ENCODE assay signal across 16 cellular contexts in genomic region chr10:44954962-44955361, GRCh38. TPM values are rescaled to one million over a fixed set of nuclear protein-coding genes. Genes with fewer than 3 reads are reported as not detected.
"Had no signal": no experiment of that assay in that cellular context is flagged by ENCODE, and none has a peak within 500 bp of the region (broad histone marks: within the 10 kb centered on the region; RNA-seq: fewer than 3 reads in every experiment).

No MANE protein-coding gene starts in this region.

- H3K27me3 Mint-ChIP-seq: activated CD4-positive, alpha-beta T cell treated with anti-CD3 and anti-CD28 coated beads, Interleukin-2, amount 10 ng/mL, durations not matched to agents 24 days and 14 days; activated CD8-positive, alpha-beta T cell treated with anti-CD3 and anti-CD28 coated beads for 36 hours; stimulated activated naive CD8-positive, alpha-beta T cell treated with anti-CD3 and anti-CD28 coated beads, Interleukin-15, Interleukin-2, amounts not matched to agents 100 ng/mL and 50 ng/mL, for 24 hours had no signal

- H3K27ac Mint-ChIP-seq: activated CD4-positive, alpha-beta T cell treated with anti-CD3 and anti-CD28 coated beads, Interleukin-2, amount 10 ng/mL, durations not matched to agents 24 days and 14 days; activated CD8-positive, alpha-beta T cell treated with anti-CD3 and anti-CD28 coated beads for 36 hours; activated naive CD4-positive, alpha-beta T cell treated with anti-CD3 and anti-CD28 coated beads for 36 hours; stimulated activated naive CD8-positive, alpha-beta T cell treated with anti-CD3 and anti-CD28 coated beads, Interleukin-15, Interleukin-2, amounts not matched to agents 100 ng/mL and 50 ng/mL, for 24 hours had no signal

- H3K27ac ChIP-seq: ascending aorta, hepatocyte, thoracic aorta, upper lobe of right lung had no signal

- H3K4me3 Mint-ChIP-seq: activated CD4-positive, alpha-beta T cell treated with anti-CD3 and anti-CD28 coated beads, Interleukin-2, amount 10 ng/mL, durations not matched to agents 24 days and 14 days; activated CD8-positive, alpha-beta T cell treated with anti-CD3 and anti-CD28 coated beads for 36 hours; activated naive CD4-positive, alpha-beta T cell treated with anti-CD3 and anti-CD28 coated beads for 36 hours; stimulated activated naive CD8-positive, alpha-beta T cell treated with anti-CD3 and anti-CD28 coated beads, Interleukin-15, Interleukin-2, amounts not matched to agents 100 ng/mL and 50 ng/mL, for 24 hours had no signal

- H3K36me3 ChIP-seq: thoracic aorta had no signal

- H3K4me3 ChIP-seq: ascending aorta, hepatocyte, thoracic aorta, upper lobe of right lung had no signal

- H3K9me3 Mint-ChIP-seq: activated CD4-positive, alpha-beta T cell treated with anti-CD3 and anti-CD28 coated beads, Interleukin-2, amount 10 ng/mL, durations not matched to agents 24 days and 14 days; activated CD8-positive, alpha-beta T cell treated with anti-CD3 and anti-CD28 coated beads for 36 hours; stimulated activated naive CD8-positive, alpha-beta T cell treated with anti-CD3 and anti-CD28 coated beads, Interleukin-15, Interleukin-2, amounts not matched to agents 100 ng/mL and 50 ng/mL, for 24 hours had no signal

- H3K27me3 ChIP-seq: ascending aorta, hepatocyte, upper lobe of right lung had no signal

- ATAC-seq: activated CD8-positive, alpha-beta T cell treated with anti-CD3 and anti-CD28 coated beads for 36 hours; esophagus mucosa; upper lobe of right lung had no signal

- H3K9me3 ChIP-seq: ascending aorta, thoracic aorta, upper lobe of right lung had no signal

- DNase-seq: activated CD4-positive, alpha-beta T cell treated with anti-CD3 and anti-CD28 coated beads, Interleukin-2, amount 10 ng/mL, durations not matched to agents 24 days and 14 days; activated CD8-positive, alpha-beta T cell treated with anti-CD3 and anti-CD28 coated beads for 36 hours; activated naive CD4-positive, alpha-beta T cell treated with anti-CD3 and anti-CD28 coated beads for 36 hours; activated T-cell treated with anti-CD3 and anti-CD28 coated beads, Interleukin-2, amount 50 U/mL, for 1 hour; cortex of kidney; effector CD4-positive, alpha-beta T cell; stimulated activated CD4-positive, alpha-beta T cell treated with anti-CD3 and anti-CD28 coated beads, Interleukin-2, amount 100 ng/mL, for 24 hours; upper lobe of right lung had no signal

- H3K4me2 ChIP-seq: hepatocyte had no signal

RNA-seq across cellular contexts. Expression of gene TMEM72, which starts 43.8 kb away (rescaled TPM):
- total RNA-seq: activated CD4-positive, alpha-beta T cell treated with anti-CD3 and anti-CD28 coated beads, Interleukin-2, amount 10 ng/mL, durations not matched to agents 24 days and 14 days; activated CD8-positive, alpha-beta T cell treated with anti-CD3 and anti-CD28 coated beads for 36 hours; activated naive CD4-positive, alpha-beta T cell treated with anti-CD3 and anti-CD28 coated beads for 36 hours; ascending aorta; esophagus mucosa; mononuclear cell; omental fat pad; posterior vena cava; thoracic aorta; upper lobe of right lung had no signal
- polyA plus RNA-seq: hepatocyte had no signal
